In genomic region chr6:392441-393390, GRCh38 we compare ENCODE assay signal across 8 cellular contexts. TPM values are rescaled to one million over a fixed set of nuclear protein-coding genes. Genes with fewer than 3 reads are reported as not detected.
DNase-seq lines count a peak whose midpoint lies in the region; ATAC-seq and TF ChIP-seq lines count a peak whose summit lies in the region.

No MANE protein-coding gene starts in this region.

- H3K14ac ChIP-seq in IMR-90 (replicated peaks; ENCODE audit: low read depth, low read length): no peak overlapping the region

- H3K18ac ChIP-seq in IMR-90 (ENCODE audit: low read depth, low read length): no peak overlapping the region

- H3K56ac ChIP-seq in IMR-90 (ENCODE audit: extremely low read depth, insufficient read depth, low read length): no peak overlapping the region

- TF ChIP-seq RAD21 in IMR-90 (IDR thresholded peaks at IDR 0.05; ENCODE audit: low read length): no peak

- no peaks in the 10 kb centered on the region for H3K9me3 ChIP-seq in IMR-90 (ENCODE audit: control insufficient read depth, insufficient read depth, low read length)

- H3K9me3 Mint-ChIP-seq in immature natural killer cell: no peaks in the 10 kb centered on the region
- peaks cover 0 to 4% of the 10 kb centered on the region in 2 donors for H3K9me3 Mint-ChIP-seq in stimulated activated naive B cell treated with anti-CD40 and anti-IgM and Interleukin-4, amounts not matched to agents 10 μg/mL and 1 μg/mL and 100 μg/mL, for 72 hours

- H3K27me3 Mint-ChIP-seq in immature natural killer cell (ENCODE audit: low read depth in 3 of 3): peaks cover 12 to 22% (median 15%) of the 10 kb centered on the region in 3 donors
- peaks cover 5 to 6% of the 10 kb centered on the region in 2 donors for H3K27me3 Mint-ChIP-seq in stimulated activated naive B cell treated with anti-CD40 and anti-IgM and Interleukin-4, amounts not matched to agents 10 μg/mL and 1 μg/mL and 100 μg/mL, for 72 hours

- H3K4me3 Mint-ChIP-seq in immature natural killer cell: peak overlapping the region; percentile 83 to 94 (median 87)
- peak overlapping the region; percentile 93 to 98 for H3K4me3 Mint-ChIP-seq in stimulated activated naive B cell treated with anti-CD40 and anti-IgM and Interleukin-4, amounts not matched to agents 10 μg/mL and 1 μg/mL and 100 μg/mL, for 72 hours

- H3K4me2 ChIP-seq in IMR-90 (ENCODE audit: low read depth, low read length): no peak overlapping the region; the same call in 1 of the 2 replicates

- peak overlapping the region; percentile 14 for H2AFZ ChIP-seq in IMR-90 (replicated peaks; ENCODE audit: low read length, poor library complexity)

- 0 out of 2 replicates have a peak, but pooled peaks cover 1% of the 10 kb centered on the region for H3K4me1 ChIP-seq in IMR-90 (ENCODE audit: control insufficient read depth, insufficient read depth, low read length)

- peaks cover 83% of the 10 kb centered on the region for H3K27me3 ChIP-seq in IMR-90 (ENCODE audit: control insufficient read depth, insufficient read depth, low read length)

- no peak; the same call in 1 of the 2 replicates for ATAC-seq in IMR-90 (ENCODE audit: low read depth)
- no peak for ATAC-seq in stimulated activated naive B cell treated with anti-CD40 and anti-IgM and Interleukin-4, amounts not matched to agents 10 μg/mL and 1 μg/mL and 100 μg/mL, for 72 hours (replicated peaks)
- ATAC-seq in GM21786 (IDR thresholded peaks at IDR 0.05; ENCODE audit: unreplicated experiment): no peak
- ATAC-seq in HG02571 (IDR thresholded peaks at IDR 0.05; ENCODE audit: unreplicated experiment): no peak

- H2BK15ac ChIP-seq in IMR-90 (ENCODE audit: low read depth, low read length): no peak overlapping the region

- intact Hi-C loops in IMR-90 (cut with micrococcal nuclease): no loop called here

- H4K5ac ChIP-seq in IMR-90 (ENCODE audit: low read depth, low read length): no peak overlapping the region

- H3K36me3 Mint-ChIP-seq in immature natural killer cell: peaks cover 0 to 13% (median 7%) of the 10 kb centered on the region in 3 donors
- H3K36me3 Mint-ChIP-seq in stimulated activated naive B cell treated with anti-CD40 and anti-IgM and Interleukin-4, amounts not matched to agents 10 μg/mL and 1 μg/mL and 100 μg/mL, for 72 hours: peaks cover 50 to 56% of the 10 kb centered on the region in 2 donors

- peak overlapping the region in 1 of 6 donors; percentile 53 for H3K27ac Mint-ChIP-seq in immature natural killer cell
- peak overlapping the region; percentile 97 for H3K27ac Mint-ChIP-seq in stimulated activated naive B cell treated with anti-CD40 and anti-IgM and Interleukin-4, amounts not matched to agents 10 μg/mL and 1 μg/mL and 100 μg/mL, for 72 hours

- in situ Hi-C loops in IMR-90 (cut with MboI; ENCODE audit: low sequenced_read_pairs): no loop called here

- no peaks in the 10 kb centered on the region for H3K79me1 ChIP-seq in IMR-90 (ENCODE audit: low read depth in 1 of 2, low read length in 2 of 2)

- H3K9ac ChIP-seq in IMR-90 (ENCODE audit: low read depth, low read length): no peak overlapping the region

- 2% methylated on average over 69 of the region's 108 CpGs; no CpG with 5 or more reads in 1 of the 2 experiments for WGBS in IMR-90 (ENCODE audit: extremely low coverage in 2 of 2, insufficient read length in 1 of 2), 2 experiments

- H2AK9ac ChIP-seq in IMR-90 (replicated peaks; ENCODE audit: low read depth, low read length, poor library complexity): peak overlapping the region; percentile 35

- H4K91ac ChIP-seq in IMR-90 (ENCODE audit: insufficient read depth, low read depth, low read length): no peak overlapping the region

- H2BK5ac ChIP-seq in IMR-90 (ENCODE audit: low read depth, low read length, poor library complexity, severe bottlenecking): no peak overlapping the region

- H3K4ac ChIP-seq in IMR-90 (ENCODE audit: low read depth, low read length): no peak overlapping the region

- dilution Hi-C loops in IMR-90 (cut with HindIII; ENCODE audit: low sequenced_read_pairs, unreplicated experiment): no loop called here

- no peak overlapping the region for H2BK20ac ChIP-seq in IMR-90 (ENCODE audit: low read depth, low read length)

- no peak overlapping the region for H4K8ac ChIP-seq in IMR-90 (ENCODE audit: low read depth in 2 of 2, low read length in 2 of 2)

- H2AK5ac ChIP-seq in IMR-90 (ENCODE audit: low read depth, low read length): no peak overlapping the region

- BruUV-seq in IMR-90 (replicated peaks; lab: Mats Ljungman, UMichigan): no TSS peak

- no peak overlapping the region for H2BK120ac ChIP-seq in IMR-90 (ENCODE audit: low read depth, low read length)

- no peaks in the 10 kb centered on the region for H3K36me3 ChIP-seq in IMR-90 (ENCODE audit: control insufficient read depth, insufficient read depth, low read length)

- H3K23ac ChIP-seq in IMR-90 (ENCODE audit: low read depth, low read length): no peak overlapping the region

- POLR2A ChIA-PET in IMR-90 (lab: Charles Lee; ENCODE audit: unreplicated experiment): no interaction called here

- no peak overlapping the region for H3K27ac ChIP-seq in IMR-90 (ENCODE audit: insufficient read depth, low read length)

- no peaks in the 10 kb centered on the region for H4K20me1 ChIP-seq in IMR-90 (ENCODE audit: insufficient read depth, low read length)

- TF ChIP-seq CTCF in IMR-90 (conservative IDR thresholded peaks at IDR 0.05; ENCODE audit: low read depth, low read length): no peak

- DNase-seq in IMR-90 (no peak), immature natural killer cell (peak; percentile 21 to 59 (median 30)), Ammon's horn (ENCODE audit: low spot score) (no peak), SK-N-DZ (ENCODE audit: low spot score) (no peak)
- peak; percentile 25 to 60 (median 38) for DNase-seq in activated naive CD4-positive, alpha-beta T cell (lab: John Stamatoyannopoulos, UW)
- no peak for DNase-seq in stimulated activated naive B cell treated with anti-CD40 and anti-IgM and Interleukin-4, amounts not matched to agents 10 μg/mL and 1 μg/mL and 100 μg/mL, for 72 hours

- no peaks in the 10 kb centered on the region for H3K9me1 ChIP-seq in IMR-90 (ENCODE audit: insufficient read depth, low read length)

- no peak for TF ChIP-seq POLR2A in IMR-90 (IDR thresholded peaks at IDR 0.05; ENCODE audit: low read depth, low read length)

- H3K4me1 Mint-ChIP-seq in immature natural killer cell: peaks cover 25 to 29% of the 10 kb centered on the region in 2 donors
- H3K4me1 Mint-ChIP-seq in stimulated activated naive B cell treated with anti-CD40 and anti-IgM and Interleukin-4, amounts not matched to agents 10 μg/mL and 1 μg/mL and 100 μg/mL, for 72 hours: peaks cover 37 to 76% of the 10 kb centered on the region in 2 donors

- CTCF ChIA-PET in IMR-90 (lab: Yijun Ruan, JAX): interaction anchor here (0.5 kb wide), 1 partner anchor 145 kb away, joined by 3 read pairs; no protein-coding TSS in a partner anchor

- H3K4me3 ChIP-seq in IMR-90 (ENCODE audit: insufficient read depth, low read depth, low read length): no peak overlapping the region; the same call in 1 of the 2 replicates

TF ChIP-seq in IMR-90, 13 proteins besides CTCF, POLR2A, EP300 and RAD21:
- TF ChIP-seq CEBPB (IDR thresholded peaks at IDR 0.05; ENCODE audit: low read depth, low read length) (no peak), BHLHE40 (IDR thresholded peaks at IDR 0.05; ENCODE audit: low read depth, low read length) (no peak), MAZ (IDR thresholded peaks at IDR 0.05; ENCODE audit: borderline replicate concordance, low read depth, low read length) (no peak), SMC3 (IDR thresholded peaks at IDR 0.05; ENCODE audit: low read depth, low read length) (no peak), MAFK (IDR thresholded peaks at IDR 0.05; ENCODE audit: low read depth, low read length) (no peak), FOS (IDR thresholded peaks at IDR 0.05; ENCODE audit: low read depth, low read length) (no peak), NFE2L2 (IDR thresholded peaks at IDR 0.05; ENCODE audit: low read depth, low read length) (no peak), MXI1 (IDR thresholded peaks at IDR 0.05; ENCODE audit: borderline replicate concordance, low read depth, low read length) (no peak), RCOR1 (IDR thresholded peaks at IDR 0.05; ENCODE audit: insufficient replicate concordance, low read length) (no peak)
- TF ChIP-seq, protein P1, sequence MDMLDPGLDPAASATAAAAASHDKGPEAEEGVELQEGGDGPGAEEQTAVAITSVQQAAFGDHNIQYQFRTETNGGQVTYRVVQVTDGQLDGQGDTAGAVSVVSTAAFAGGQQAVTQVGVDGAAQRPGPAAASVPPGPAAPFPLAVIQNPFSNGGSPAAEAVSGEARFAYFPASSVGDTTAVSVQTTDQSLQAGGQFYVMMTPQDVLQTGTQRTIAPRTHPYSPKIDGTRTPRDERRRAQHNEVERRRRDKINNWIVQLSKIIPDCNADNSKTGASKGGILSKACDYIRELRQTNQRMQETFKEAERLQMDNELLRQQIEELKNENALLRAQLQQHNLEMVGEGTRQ (IDR thresholded peaks at IDR 0.05; ENCODE audit: low read depth, low read length): no peak
- TF ChIP-seq, protein P2, sequence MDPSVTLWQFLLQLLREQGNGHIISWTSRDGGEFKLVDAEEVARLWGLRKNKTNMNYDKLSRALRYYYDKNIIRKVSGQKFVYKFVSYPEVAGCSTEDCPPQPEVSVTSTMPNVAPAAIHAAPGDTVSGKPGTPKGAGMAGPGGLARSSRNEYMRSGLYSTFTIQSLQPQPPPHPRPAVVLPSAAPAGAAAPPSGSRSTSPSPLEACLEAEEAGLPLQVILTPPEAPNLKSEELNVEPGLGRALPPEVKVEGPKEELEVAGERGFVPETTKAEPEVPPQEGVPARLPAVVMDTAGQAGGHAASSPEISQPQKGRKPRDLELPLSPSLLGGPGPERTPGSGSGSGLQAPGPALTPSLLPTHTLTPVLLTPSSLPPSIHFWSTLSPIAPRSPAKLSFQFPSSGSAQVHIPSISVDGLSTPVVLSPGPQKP (IDR thresholded peaks at IDR 0.05; ENCODE audit: borderline replicate concordance, low read depth, low read length): no peak

RNA-seq across cellular contexts. Expression of gene IRF4, which starts 1.2 kb away (rescaled TPM):
- total RNA-seq in IMR-90 (2012; rRNA removed): not detected in 2 replicates
- polyA plus RNA-seq in IMR-90 (2012; rRNA removed): not detected in 2 replicates
- polyA plus RNA-seq in IMR-90 (2012; cell fraction: cytosol; rRNA removed): not detected in 2 replicates
- 0.01 and 0.08 TPM in 2 replicates for polyA plus RNA-seq in IMR-90 (2012; cell fraction: nucleus; rRNA removed; ENCODE audit: low replicate concordance)
- under 1 TPM; 0.41 to 0.98 (median 0.51) TPM for polyA plus RNA-seq in immature natural killer cell
- not detected in 2 replicates for polyA plus RNA-seq in SK-N-DZ (2014; cell fraction: cytosol; rRNA removed)
- polyA plus RNA-seq in SK-N-DZ (2014; cell fraction: nucleus; rRNA removed): not detected in 2 replicates

Comparison
In these comparisons a context has a peak if more than half of its experiments do, and no peak if none do; other contexts are left out.
1. DNase-seq: peak in activated naive CD4-positive, alpha-beta T cell (4 of 4) and immature natural killer cell (3 of 3); none in IMR-90 (single experiment), stimulated activated naive B cell treated with anti-CD40 and anti-IgM and Interleukin-4, amounts not matched to agents 10 μg/mL and 1 μg/mL and 100 μg/mL, for 72 hours (single experiment), Ammon's horn (single experiment) and SK-N-DZ (single experiment).